Comparison of ENCODE assay signal across 23 cellular contexts in genomic region chr11:27557223-27557622, GRCh38. TPM values are rescaled to one million over a fixed set of nuclear protein-coding genes. Genes with fewer than 3 reads are reported as not detected.
A peak's percentile ranks its signal among the peaks of the same experiment; 100 is the strongest.
DNase-seq lines count a peak whose midpoint lies in the region; ATAC-seq and TF ChIP-seq lines count a peak whose summit lies in the region.
"Had no signal": no experiment of that assay in that cellular context is flagged by ENCODE, and none has a peak within 500 bp of the region (broad histone marks: within the 10 kb centered on the region; RNA-seq: fewer than 3 reads in every experiment).

No MANE protein-coding gene starts in this region.

- H3K4me2 ChIP-seq in IMR-90 (ENCODE audit: low read depth, low read length), result no peak overlapping the region; the same call in 1 of the 2 replicates
- H3K4me2 ChIP-seq: A549 had no signal

- H4K91ac ChIP-seq in IMR-90 (ENCODE audit: insufficient read depth, low read depth, low read length), result no peak overlapping the region

- no peak overlapping the region for H2BK20ac ChIP-seq in IMR-90 (ENCODE audit: low read depth, low read length)

- no peak overlapping the region for H3K4me3 ChIP-seq in AG10803 (ENCODE audit: low read length)
- no peak overlapping the region for H3K4me3 ChIP-seq in IMR-90 (ENCODE audit: insufficient read depth, low read depth, low read length)
- no peak overlapping the region for H3K4me3 ChIP-seq in astrocyte of the spinal cord (ENCODE audit: low read depth, low read length)
- no peak overlapping the region for H3K4me3 ChIP-seq in gastrocnemius medialis
- H3K4me3 ChIP-seq: A549 had no signal

- no peaks in the 10 kb centered on the region for H3K4me1 Mint-ChIP-seq in activated naive CD4-positive, alpha-beta T cell treated with anti-CD3 and anti-CD28 coated beads for 36 hours (ENCODE audit: low read depth)
- H3K4me1 Mint-ChIP-seq: CD4-positive, CD25-positive, alpha-beta regulatory T cell had no signal

- TF ChIP-seq CTCF in AG10803 (conservative IDR thresholded peaks at IDR 0.05; ENCODE audit: low read length) (no peak), IMR-90 (conservative IDR thresholded peaks at IDR 0.05; ENCODE audit: low read depth, low read length) (no peak), astrocyte of the spinal cord (IDR thresholded peaks at IDR 0.05; ENCODE audit: low read depth, low read length) (no peak), gastrocnemius medialis (IDR thresholded peaks at IDR 0.05 in 4 of 5, conservative IDR thresholded peaks at IDR 0.05 in 1 of 5) (no peak)

- WGBS in IMR-90 (ENCODE audit: extremely low coverage in 2 of 2, insufficient read length in 1 of 2), 2 experiments, result no CpG with 5 or more reads among the region's 3 CpGs

- H3K4ac ChIP-seq in IMR-90 (ENCODE audit: low read depth, low read length), result no peak overlapping the region

- no peaks in the 10 kb centered on the region for H3K79me1 ChIP-seq in IMR-90 (ENCODE audit: low read depth in 1 of 2, low read length in 2 of 2)

- TF ChIP-seq RAD21 in IMR-90 (IDR thresholded peaks at IDR 0.05; ENCODE audit: low read length), result no peak

- no peak overlapping the region for H3K27ac Mint-ChIP-seq in activated naive CD4-positive, alpha-beta T cell treated with anti-CD3 and anti-CD28 coated beads for 36 hours
- H3K27ac Mint-ChIP-seq: CD4-positive, CD25-positive, alpha-beta regulatory T cell had no signal

- H3K36me3 ChIP-seq in IMR-90 (ENCODE audit: control insufficient read depth, insufficient read depth, low read length) (no peaks in the 10 kb centered on the region), gastrocnemius medialis (no peaks in the 10 kb centered on the region)

- no peak overlapping the region for H2AFZ ChIP-seq in IMR-90 (replicated peaks; ENCODE audit: low read length, poor library complexity)

- TF ChIP-seq POLR2A in IMR-90 (IDR thresholded peaks at IDR 0.05; ENCODE audit: low read depth, low read length) (no peak), gastrocnemius medialis (IDR thresholded peaks at IDR 0.05) (no peak)

- no peak overlapping the region for H2BK120ac ChIP-seq in IMR-90 (ENCODE audit: low read depth, low read length)

- no peak overlapping the region for H4K5ac ChIP-seq in IMR-90 (ENCODE audit: low read depth, low read length)

- ATAC-seq in IMR-90 (ENCODE audit: low read depth), result peak; percentile 64
- no peak for ATAC-seq in gastrocnemius medialis
- ATAC-seq: A549, HCT116, SK-N-SH treated with all-trans-retinoic acid at 6 μM for 48 hours had no signal

- H3K36me3 Mint-ChIP-seq in activated naive CD4-positive, alpha-beta T cell treated with anti-CD3 and anti-CD28 coated beads for 36 hours (ENCODE audit: low read depth), result no peaks in the 10 kb centered on the region
- H3K36me3 Mint-ChIP-seq: CD4-positive, CD25-positive, alpha-beta regulatory T cell had no signal

- H3K9ac ChIP-seq in IMR-90 (ENCODE audit: low read depth, low read length), result no peak overlapping the region

- H2AK5ac ChIP-seq in IMR-90 (ENCODE audit: low read depth, low read length), result no peak overlapping the region

- no peaks in the 10 kb centered on the region for H3K27me3 Mint-ChIP-seq in activated naive CD4-positive, alpha-beta T cell treated with anti-CD3 and anti-CD28 coated beads for 36 hours (ENCODE audit: low read depth)

- H3K27ac ChIP-seq in IMR-90 (ENCODE audit: insufficient read depth, low read length), result no peak overlapping the region
- no peak overlapping the region for H3K27ac ChIP-seq in gastrocnemius medialis
- H3K27ac ChIP-seq: A549 had no signal

- H3K4me3 Mint-ChIP-seq in activated naive CD4-positive, alpha-beta T cell treated with anti-CD3 and anti-CD28 coated beads for 36 hours, result no peak overlapping the region
- H3K4me3 Mint-ChIP-seq: CD4-positive, CD25-positive, alpha-beta regulatory T cell had no signal

- dilution Hi-C loops in IMR-90 (cut with HindIII; ENCODE audit: low sequenced_read_pairs, unreplicated experiment), result no loop called here

- in situ Hi-C loops in IMR-90 (cut with MboI; ENCODE audit: low sequenced_read_pairs), result no loop called here
- in situ Hi-C loops in astrocyte of the spinal cord (cut with HindIII; ENCODE audit: low sequenced_read_pairs), result no loop called here
- in situ Hi-C loops in gastrocnemius medialis (cut with MboI; ENCODE audit: low sequenced_read_pairs in 4 of 4), result no loop called here

- POLR2A ChIA-PET in IMR-90 (lab: Charles Lee; ENCODE audit: unreplicated experiment), result no interaction called here

- H3K18ac ChIP-seq in IMR-90 (ENCODE audit: low read depth, low read length), result no peak overlapping the region; the same call in 1 of the 2 replicates

- DNase-seq in AG10803 (ENCODE audit: low read depth) (peak; percentile 50), IMR-90 (peak; percentile 73), astrocyte of the spinal cord (ENCODE audit: low read depth, low spot score) (peak; percentile 32), myocyte (ENCODE audit: low read depth) (peak; percentile 16), gastrocnemius medialis (no peak), C1 segment of cervical spinal cord (lab: John Stamatoyannopoulos, UW) (no peak), Ammon's horn (ENCODE audit: low spot score) (no peak)
- no peak for DNase-seq in activated naive CD4-positive, alpha-beta T cell treated with anti-CD3 and anti-CD28 coated beads for 36 hours
- DNase-seq: AML-193; Caco-2; CD4-positive, CD25-positive, alpha-beta regulatory T cell; DMS153; GF-D8; GOT3; KBM-7; NCI-H1105 treated with DMSO at 0.1 percent for 48 hours; NCI-H1694; NCI-H2081 treated with DMSO at 0.1 percent for 48 hours; OCI-M1; SIG-M5 had no signal

- H2BK15ac ChIP-seq in IMR-90 (ENCODE audit: low read depth, low read length), result no peak overlapping the region

- BruUV-seq in IMR-90 (replicated peaks; lab: Mats Ljungman, UMichigan), result no TSS peak

- H3K9me3 ChIP-seq in IMR-90 (ENCODE audit: control insufficient read depth, insufficient read depth, low read length), result no peaks in the 10 kb centered on the region
- H3K9me3 ChIP-seq in gastrocnemius medialis, result no peaks in the 10 kb centered on the region
- H3K9me3 ChIP-seq: A549, Caco-2 had no signal

- H3K9me1 ChIP-seq in IMR-90 (ENCODE audit: insufficient read depth, low read length), result no peaks in the 10 kb centered on the region; the same call in none of the 2 replicates

- no peak overlapping the region for H3K56ac ChIP-seq in IMR-90 (ENCODE audit: extremely low read depth, insufficient read depth, low read length)

- H3K27me3 ChIP-seq in IMR-90 (ENCODE audit: control insufficient read depth, insufficient read depth, low read length), result no peaks in the 10 kb centered on the region
- no peaks in the 10 kb centered on the region for H3K27me3 ChIP-seq in gastrocnemius medialis

- H3K9me3 Mint-ChIP-seq in activated naive CD4-positive, alpha-beta T cell treated with anti-CD3 and anti-CD28 coated beads for 36 hours, result no peaks in the 10 kb centered on the region

- peak overlapping the region; percentile 8 for H2BK5ac ChIP-seq in IMR-90 (ENCODE audit: low read depth, low read length, poor library complexity, severe bottlenecking)

- no peak overlapping the region for H3K23ac ChIP-seq in IMR-90 (ENCODE audit: low read depth, low read length)

- H3K4me1 ChIP-seq in IMR-90 (ENCODE audit: control insufficient read depth, insufficient read depth, low read length) (no peaks in the 10 kb centered on the region; the same call in 1 of the 2 replicates), gastrocnemius medialis (peaks cover 0 to 9% of the 10 kb centered on the region in 2 donors)
- H3K4me1 ChIP-seq: A549, Caco-2 had no signal

- no peak overlapping the region for H2AK9ac ChIP-seq in IMR-90 (replicated peaks; ENCODE audit: low read depth, low read length, poor library complexity)

- no peaks in the 10 kb centered on the region for H4K20me1 ChIP-seq in IMR-90 (ENCODE audit: insufficient read depth, low read length)

- CTCF ChIA-PET in IMR-90 (lab: Yijun Ruan, JAX), result no interaction called here
- CTCF ChIA-PET in activated naive CD4-positive, alpha-beta T cell treated with anti-CD3 and anti-CD28 coated beads for 36 hours (lab: Charles Lee), result no interaction called here

- H3K14ac ChIP-seq in IMR-90 (replicated peaks; ENCODE audit: low read depth, low read length), result no peak overlapping the region

- H4K8ac ChIP-seq in IMR-90 (ENCODE audit: low read depth in 2 of 2, low read length in 2 of 2), result no peak overlapping the region

- intact Hi-C loops in IMR-90 (cut with micrococcal nuclease) (no loop called here), gastrocnemius medialis (cut with DNase I; ENCODE audit: low total_unique reads) (no loop called here)
- intact Hi-C loops in activated naive CD4-positive, alpha-beta T cell treated with anti-CD3 and anti-CD28 coated beads for 36 hours (cut with micrococcal nuclease), result no loop called here

TF ChIP-seq in IMR-90, 13 proteins besides CTCF, POLR2A, EP300 and RAD21 (continues in another document):
- no peak for TF ChIP-seq MAFK (IDR thresholded peaks at IDR 0.05; ENCODE audit: low read depth, low read length)
- no peak for TF ChIP-seq RFX5 (IDR thresholded peaks at IDR 0.05; ENCODE audit: low read depth, low read length)
- TF ChIP-seq USF2 (IDR thresholded peaks at IDR 0.05; ENCODE audit: low read depth, low read length), result no peak
- TF ChIP-seq MAZ (IDR thresholded peaks at IDR 0.05; ENCODE audit: borderline replicate concordance, low read depth, low read length), result no peak
- TF ChIP-seq MXI1 (IDR thresholded peaks at IDR 0.05; ENCODE audit: borderline replicate concordance, low read depth, low read length), result no peak
- no peak for TF ChIP-seq CHD1 (IDR thresholded peaks at IDR 0.05; ENCODE audit: low read depth, low read length)
- TF ChIP-seq SMC3 (IDR thresholded peaks at IDR 0.05; ENCODE audit: low read depth, low read length), result no peak
- no peak for TF ChIP-seq RCOR1 (IDR thresholded peaks at IDR 0.05; ENCODE audit: insufficient replicate concordance, low read length)

RNA-seq across cellular contexts. Expression of gene LIN7C, which starts 50.7 kb away (rescaled TPM):
- total RNA-seq in IMR-90 (2012; rRNA removed), result 25.5 and 58.3 TPM in 2 replicates
- 7.4 and 12.2 TPM in 2 replicates for polyA plus RNA-seq in IMR-90 (2012; rRNA removed)
- 2.7 and 4.2 TPM in 2 replicates for polyA plus RNA-seq in IMR-90 (2012; cell fraction: cytosol; rRNA removed)
- 2.0 and 6.9 TPM in 2 replicates for polyA plus RNA-seq in IMR-90 (2012; cell fraction: nucleus; rRNA removed; ENCODE audit: low replicate concordance)
- total RNA-seq in myocyte, result 30.8 and 53.0 TPM in 2 replicates
- polyA plus RNA-seq in myocyte (2012), result 5.6 TPM
- 10 to 100 TPM; 30.5 to 31.1 TPM for total RNA-seq in activated naive CD4-positive, alpha-beta T cell treated with anti-CD3 and anti-CD28 coated beads for 36 hours
- 10 to 100 TPM; 10.6 to 22.8 (median 13.8) TPM for total RNA-seq in gastrocnemius medialis

Comparison
In these comparisons a context has a peak if more than half of its experiments do, and no peak if none do; other contexts are left out.
1. DNase-seq: peak in AG10803 (single experiment), IMR-90 (single experiment), astrocyte of the spinal cord (single experiment) and myocyte (single experiment); none in activated naive CD4-positive, alpha-beta T cell treated with anti-CD3 and anti-CD28 coated beads for 36 hours (single experiment), gastrocnemius medialis (0 of 2), C1 segment of cervical spinal cord (0 of 14) and Ammon's horn (single experiment).